Comparison of ENCODE assay signal across 21 cellular contexts in genomic region chr1:56478734-56479133, GRCh38.
"Had no signal": no experiment of that assay in that cellular context is flagged by ENCODE, and none has a peak within 500 bp of the region (broad histone marks: within the 10 kb centered on the region; RNA-seq: fewer than 3 reads in every experiment).

No MANE protein-coding gene starts in this region.

- DNase-seq: activated CD4-positive, alpha-beta T cell treated with anti-CD3 and anti-CD28 coated beads for 4 hours; activated CD4-positive, alpha-beta T cell treated with anti-CD3 and anti-CD28 coated beads, Interleukin-2, amount 50 U/mL, for 48 hours; activated CD8-positive, alpha-beta memory T cell treated with anti-CD3 and anti-CD28 coated beads, Interleukin-2, amount 50 U/mL, for 48 hours; activated naive CD4-positive, alpha-beta T cell; activated naive CD8-positive, alpha-beta T cell treated with anti-CD3 and anti-CD28 coated beads for 36 hours; activated T-cell treated with anti-CD3 and anti-CD28 coated beads, Interleukin-2, amount 50 U/mL, for 4 hours; cerebellar nuclear complex; cortex of kidney; heart right ventricle; left colon; lower lobe of right lung; naive thymus-derived CD8-positive, alpha-beta T cell; retina; stomach; T-helper 1 cell; T-helper 9 cell; transverse colon had no signal

- H3K9me3 Mint-ChIP-seq: activated naive CD8-positive, alpha-beta T cell treated with anti-CD3 and anti-CD28 coated beads for 36 hours; activated T-cell treated with anti-CD3 and anti-CD28 coated beads, Interleukin-2, amount 50 U/mL, for 4 hours; activated T-helper 2 cell treated with anti-CD3 and anti-CD28 coated beads, Interferon-gamma antibody, Interleukin-2, Interleukin-4, amounts not matched to agents 10 μg/mL and 5 μg/mL and 100 μg/mL, durations not matched to agents 14 hours and 24 hours and 36 hours had no signal

- H3K36me3 ChIP-seq: gastroesophageal sphincter, heart right ventricle, lower lobe of right lung, stomach, transverse colon, vagina had no signal

- H3K27me3 ChIP-seq: gastroesophageal sphincter, vagina had no signal

- H3K9me3 ChIP-seq: gastroesophageal sphincter, heart right ventricle, lower lobe of right lung, stomach, transverse colon, vagina had no signal

- ATAC-seq: activated T-cell treated with anti-CD3 and anti-CD28 coated beads, Interleukin-2, amount 50 U/mL, for 4 hours; gastroesophageal sphincter; heart right ventricle; lower lobe of right lung; naive thymus-derived CD8-positive, alpha-beta T cell had no signal

- H3K4me1 Mint-ChIP-seq: activated naive CD8-positive, alpha-beta T cell treated with anti-CD3 and anti-CD28 coated beads for 36 hours had no signal

- H3K4me3 Mint-ChIP-seq: activated naive CD8-positive, alpha-beta T cell treated with anti-CD3 and anti-CD28 coated beads for 36 hours; activated T-cell treated with anti-CD3 and anti-CD28 coated beads, Interleukin-2, amount 50 U/mL, for 4 hours; naive thymus-derived CD8-positive, alpha-beta T cell had no signal

- H3K27ac ChIP-seq: epithelial cell of prostate, lower lobe of right lung, vagina had no signal

- H3K36me3 Mint-ChIP-seq: activated naive CD8-positive, alpha-beta T cell treated with anti-CD3 and anti-CD28 coated beads for 36 hours had no signal

- H3K27ac Mint-ChIP-seq: activated naive CD8-positive, alpha-beta T cell treated with anti-CD3 and anti-CD28 coated beads for 36 hours; activated T-helper 2 cell treated with anti-CD3 and anti-CD28 coated beads, Interferon-gamma antibody, Interleukin-2, Interleukin-4, amounts not matched to agents 10 μg/mL and 5 μg/mL and 100 μg/mL, durations not matched to agents 14 hours and 24 hours and 36 hours had no signal
